Comparison of ENCODE assay signal across 22 cellular contexts in the genomic region with DNA sequence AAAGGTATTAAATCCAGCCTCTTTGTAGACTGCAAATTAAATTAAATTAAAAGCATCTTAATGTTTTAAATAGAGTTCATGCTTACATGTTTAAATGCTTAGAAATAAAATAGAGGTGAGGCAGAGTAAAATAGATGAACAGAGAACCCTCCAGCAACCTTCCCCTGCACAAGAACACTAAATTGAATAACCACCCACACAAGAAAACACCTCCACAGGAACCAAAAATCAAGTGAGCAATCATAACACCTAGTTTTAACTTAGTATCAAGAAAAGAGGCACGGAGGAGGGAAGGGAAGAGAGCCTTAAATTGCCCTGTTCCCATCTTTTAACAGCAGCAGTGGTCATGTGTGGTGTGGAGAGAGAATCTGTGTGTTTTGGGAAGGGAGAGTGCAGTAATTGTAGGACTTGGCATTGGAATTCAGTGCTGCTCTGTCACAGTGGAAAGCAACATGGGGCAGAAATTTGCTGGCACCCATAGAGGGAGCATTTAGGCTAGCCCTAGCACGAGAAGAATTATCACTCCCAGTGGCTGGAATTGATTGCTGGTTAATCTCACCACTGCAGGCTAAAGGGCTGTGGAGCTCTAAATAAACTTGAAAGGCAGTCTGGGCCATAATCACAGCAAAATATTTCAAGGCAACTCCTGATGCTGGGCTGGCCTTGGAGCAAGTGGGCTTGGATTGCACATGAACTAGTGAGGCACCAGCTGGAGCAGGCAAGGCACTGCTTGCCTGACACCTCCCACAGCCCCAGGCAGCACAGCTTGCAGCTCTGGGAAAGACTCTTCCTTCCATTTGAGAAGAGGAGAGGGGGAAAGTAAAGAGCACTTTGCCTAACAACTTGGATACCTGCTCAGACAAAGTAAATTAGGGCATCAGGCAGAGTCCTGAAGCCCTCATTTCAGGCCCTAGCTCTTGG.
"Had no signal": no experiment of that assay in that cellular context is flagged by ENCODE, and none has a peak within 500 bp of the region (broad histone marks: within the 10 kb centered on the region; RNA-seq: fewer than 3 reads in every experiment).

No MANE protein-coding gene starts in this region.

- H3K27ac ChIP-seq: colonic mucosa, epithelial cell of prostate, lower lobe of right lung, neural progenitor cell, prostate gland, right lobe of liver, stomach, testis, vagina had no signal

- H3K4me1 ChIP-seq: colonic mucosa, lower lobe of right lung, neural progenitor cell, prostate gland, right lobe of liver, stomach, testis, vagina had no signal

- H3K36me3 ChIP-seq: colonic mucosa, lower lobe of right lung, neural progenitor cell, prostate gland, right lobe of liver, stomach, vagina had no signal

- H3K4me3 ChIP-seq: colonic mucosa, lower lobe of right lung, neural progenitor cell, prostate gland, right lobe of liver, smooth muscle cell, stomach, testis, vagina had no signal

- DNase-seq: activated CD4-positive, alpha-beta T cell treated with anti-CD3 and anti-CD28 coated beads for 4 hours; activated CD4-positive, alpha-beta T cell treated with anti-CD3 and anti-CD28 coated beads, Interleukin-2, amount 50 U/mL, for 48 hours; activated CD4-positive, CD25-positive, alpha-beta regulatory T cell; activated naive CD4-positive, alpha-beta T cell treated with Interleukin-2 at 50 U/mL for 16 hours; activated naive CD8-positive, alpha-beta T cell treated with anti-CD3 and anti-CD28 coated beads for 36 hours; activated T-cell treated with anti-CD3 and anti-CD28 coated beads, Interleukin-2, amount 50 U/mL, for 48 hours; colonic mucosa; lower lobe of right lung; naive thymus-derived CD8-positive, alpha-beta T cell; right lobe of liver; stimulated activated CD4-positive, alpha-beta T cell treated with anti-CD3 and anti-CD28 coated beads, Interleukin-15, amount 100 ng/mL, for 24 hours; stomach; testis; trophoblast cell had no signal

- H3K27me3 ChIP-seq: colonic mucosa, neural progenitor cell, right lobe of liver, stomach, testis, vagina had no signal

- H3K9me3 ChIP-seq: colonic mucosa, lower lobe of right lung, prostate gland, right lobe of liver, testis, vagina had no signal

- FAIRE-seq: bronchial epithelial cell had no signal

- ATAC-seq: left lobe of liver; lower lobe of right lung; naive thymus-derived CD8-positive, alpha-beta T cell; right lobe of liver; stimulated activated memory B cell treated with anti-CD40 and anti-IgM and Interleukin-4, amounts not matched to agents 10 μg/mL and 1 μg/mL and 100 μg/mL, for 72 hours had no signal
